In genomic region chr19:4361152-4362037, GRCh38 we compare ENCODE assay signal across 1 cellular context.
TF ChIP-seq lines count a peak whose summit lies in the region.

No MANE protein-coding gene starts in this region.

TF ChIP-seq in Ishikawa, 13 proteins besides CTCF, POLR2A, EP300 and RAD21:
- TF ChIP-seq TEAD4 (IDR thresholded peaks at IDR 0.05) (peak; percentile 91), REST (IDR thresholded peaks at IDR 0.05; ENCODE audit: low read depth) (no peak), USF1 (IDR thresholded peaks at IDR 0.05) (no peak; the same call in 1 of the 2 replicates), FOXM1 (IDR thresholded peaks at IDR 0.05; ENCODE audit: borderline replicate concordance, low read depth) (no peak), TCF12 (IDR thresholded peaks at IDR 0.05; ENCODE audit: low read depth) (peak; percentile 70), CREB1 (IDR thresholded peaks at IDR 0.05; ENCODE audit: low read depth) (peak; percentile 40; the same call in 1 of the 2 replicates), CEBPB (IDR thresholded peaks at IDR 0.05) (no peak), ZBTB7A (IDR thresholded peaks at IDR 0.05; ENCODE audit: low read depth) (peak; percentile 91), MAX (IDR thresholded peaks at IDR 0.05) (peak; percentile 98), NFIC (IDR thresholded peaks at IDR 0.05) (peak; percentile 53; the same call in 1 of the 2 replicates), EGR1 (IDR thresholded peaks at IDR 0.05) (0 out of 2 replicates have a peak, but pooled peaks have one; percentile 6), TAF1 (IDR thresholded peaks at IDR 0.05; ENCODE audit: low read depth) (no peak), YY1 (IDR thresholded peaks at IDR 0.05; ENCODE audit: low read depth) (no peak)
TF ChIP-seq in Ishikawa: peak in this region for 7.
